ENCODE assay signal across 25 cellular contexts in genomic region chr1:6239213-6239752, GRCh38. TPM values are rescaled to one million over a fixed set of nuclear protein-coding genes. Genes with fewer than 3 reads are reported as not detected.
A peak's percentile ranks its signal among the peaks of the same experiment; 100 is the strongest.
DNase-seq lines count a peak whose midpoint lies in the region; ATAC-seq and TF ChIP-seq lines count a peak whose summit lies in the region.
"Had no signal": no experiment of that assay in that cellular context is flagged by ENCODE, and none has a peak within 500 bp of the region (broad histone marks: within the 10 kb centered on the region; RNA-seq: fewer than 3 reads in every experiment).

No MANE protein-coding gene starts in this region.

- CTCF ChIA-PET in SK-N-SH (lab: Yijun Ruan, JAX) = interaction anchor here (0.6 to 5.5 kb wide), 21 partner anchors 8 to 262 kb away, joined by 3 to 45 read pairs (median 4); no protein-coding TSS in a partner anchor

- TF ChIP-seq CTCF in brain (conservative IDR thresholded peaks at IDR 0.05) (no peak), SK-N-SH (IDR thresholded peaks at IDR 0.05) (no peak)

- peaks cover 45% of the 10 kb centered on the region for H3K27me3 Mint-ChIP-seq in stimulated activated naive CD8-positive, alpha-beta T cell treated with anti-CD3 and anti-CD28 coated beads, Interleukin-15, Interleukin-2, amounts not matched to agents 100 ng/mL and 50 ng/mL, for 24 hours
- peaks cover 45% of the 10 kb centered on the region for H3K27me3 Mint-ChIP-seq in brain

- peak overlapping the region; percentile 99 for H3K27ac ChIP-seq in iPS-20b (ENCODE audit: low read length)
- no peak overlapping the region for H3K27ac ChIP-seq in substantia nigra (ENCODE audit: low read depth, low read length, poor library complexity, severe bottlenecking)
- H3K27ac ChIP-seq in SK-N-SH (ENCODE audit: low read depth in 2 of 2, low read length in 1 of 2) = no peak overlapping the region
- H3K27ac ChIP-seq: gastroesophageal sphincter had no signal

- H3K4me3 ChIP-seq in iPS-20b (ENCODE audit: low read length) (peak overlapping the region; percentile 64), SK-N-SH (ENCODE audit: low read depth in 2 of 2, low read length in 1 of 2) (no peak overlapping the region)
- H3K4me3 ChIP-seq: gastroesophageal sphincter had no signal

- DNase-seq in stimulated activated naive CD8-positive, alpha-beta T cell treated with anti-CD3 and anti-CD28 coated beads, Interleukin-15, Interleukin-2, amounts not matched to agents 100 U/mL and 50 U/mL, for 24 hours = no peak
- DNase-seq in substantia nigra (lab: John Stamatoyannopoulos, UW) (no peak), SK-N-SH (no peak), SKM-1 (lab: John Stamatoyannopoulos, UW; ENCODE audit: unreplicated experiment) (no peak), superior temporal gyrus (ENCODE audit: extremely low spot score) (no peak)
- DNase-seq: activated gamma-delta T cell; activated naive CD8-positive, alpha-beta T cell treated with anti-CD3 and anti-CD28 coated beads for 36 hours; activated T-cell treated with anti-CD3 and anti-CD28 coated beads, Interleukin-2, amount 50 U/mL, for 4 hours; anterior cingulate cortex; CD4-positive, CD25-positive, alpha-beta regulatory T cell; effector CD4-positive, alpha-beta T cell; HCEC 1CT; hippocampal formation; kidney; left ventricle myocardium superior; NCI-H1105; NCI-H510A; occipital lobe; stimulated activated CD4-positive, alpha-beta T cell treated with anti-CD3 and anti-CD28 coated beads, Interleukin-4, amount 100 ng/mL, for 24 hours; T-helper 17 cell; trophoblast cell had no signal

- H3K9ac ChIP-seq in iPS-20b (ENCODE audit: low read depth, low read length) (peak overlapping the region; percentile 88), SK-N-SH (no peak overlapping the region)

- no peak overlapping the region for H2AFZ ChIP-seq in SK-N-SH (ENCODE audit: low read depth)

- POLR2A ChIA-PET in SK-N-SH (lab: Yijun Ruan, JAX) = interaction anchor here (1.1 kb wide), 1 partner anchor 146 kb away, joined by 3 read pairs; no protein-coding TSS in a partner anchor

- H4K20me1 ChIP-seq in SK-N-SH (ENCODE audit: insufficient read depth) = no peaks in the 10 kb centered on the region

- no peaks in the 10 kb centered on the region for H3F3A ChIP-seq in SK-N-SH (replicated peaks; ENCODE audit: insufficient read depth)

- no peaks in the 10 kb centered on the region for H3K9me2 ChIP-seq in SK-N-SH

- H3K9me3 ChIP-seq in iPS-20b (ENCODE audit: insufficient read depth, low read depth, low read length) = no peaks in the 10 kb centered on the region
- no peaks in the 10 kb centered on the region for H3K9me3 ChIP-seq in SK-N-SH
- H3K9me3 ChIP-seq: gastroesophageal sphincter had no signal

- peaks cover 12% of the 10 kb centered on the region for H3K79me2 ChIP-seq in SK-N-SH (ENCODE audit: insufficient read depth)

- WGBS in SK-N-SH (ENCODE audit: low lambda C conversion rate) = 73% methylated on average over 7 of the region's 7 CpGs

- no peak overlapping the region for H3K4me3 Mint-ChIP-seq in stimulated activated naive CD8-positive, alpha-beta T cell treated with anti-CD3 and anti-CD28 coated beads, Interleukin-15, Interleukin-2, amounts not matched to agents 100 ng/mL and 50 ng/mL, for 24 hours
- H3K4me3 Mint-ChIP-seq in brain = peak overlapping the region in 4 of 5 experiments; percentile 14 to 70 (median 67)
- H3K4me3 Mint-ChIP-seq: activated naive CD8-positive, alpha-beta T cell treated with anti-CD3 and anti-CD28 coated beads for 36 hours; activated T-cell treated with anti-CD3 and anti-CD28 coated beads, Interleukin-2, amount 50 U/mL, for 4 hours; T-helper 17 cell had no signal

- no peaks in the 10 kb centered on the region for H3K9me3 Mint-ChIP-seq in stimulated activated naive CD8-positive, alpha-beta T cell treated with anti-CD3 and anti-CD28 coated beads, Interleukin-15, Interleukin-2, amounts not matched to agents 100 ng/mL and 50 ng/mL, for 24 hours
- H3K9me3 Mint-ChIP-seq in brain = peaks cover 0 to 9% (median 0%) of the 10 kb centered on the region in 5 experiments
- H3K9me3 Mint-ChIP-seq: activated naive CD8-positive, alpha-beta T cell treated with anti-CD3 and anti-CD28 coated beads for 36 hours; activated T-cell treated with anti-CD3 and anti-CD28 coated beads, Interleukin-2, amount 50 U/mL, for 4 hours had no signal

- H3K4me1 Mint-ChIP-seq in stimulated activated naive CD8-positive, alpha-beta T cell treated with anti-CD3 and anti-CD28 coated beads, Interleukin-15, Interleukin-2, amounts not matched to agents 100 ng/mL and 50 ng/mL, for 24 hours (ENCODE audit: low read depth) = peaks cover 20% of the 10 kb centered on the region
- peaks cover 54% of the 10 kb centered on the region for H3K4me1 Mint-ChIP-seq in brain

- H3K27ac Mint-ChIP-seq in stimulated activated naive CD8-positive, alpha-beta T cell treated with anti-CD3 and anti-CD28 coated beads, Interleukin-15, Interleukin-2, amounts not matched to agents 100 ng/mL and 50 ng/mL, for 24 hours = peak overlapping the region; percentile 31
- H3K27ac Mint-ChIP-seq in brain = peak overlapping the region in 4 of 5 experiments; percentile 21 to 69 (median 56)
- H3K27ac Mint-ChIP-seq: activated naive CD8-positive, alpha-beta T cell treated with anti-CD3 and anti-CD28 coated beads for 36 hours; CD4-positive, CD25-positive, alpha-beta regulatory T cell; T-helper 17 cell had no signal

- H3K27me3 ChIP-seq in iPS-20b (ENCODE audit: insufficient read depth, low read length) = peaks cover 32% of the 10 kb centered on the region
- no peaks in the 10 kb centered on the region for H3K27me3 ChIP-seq in SK-N-SH (ENCODE audit: insufficient read depth)

- no peak overlapping the region for H3K4me2 ChIP-seq in SK-N-SH

- H3K4me1 ChIP-seq in iPS-20b (ENCODE audit: insufficient read depth, low read length) (peaks cover 46% of the 10 kb centered on the region), SK-N-SH (ENCODE audit: control insufficient read depth in 1 of 2, insufficient read depth in 2 of 2, low read depth in 1 of 2, low read length in 1 of 2) (peaks cover 0 to 9% of the 10 kb centered on the region in 2 experiments; a peak in 1 of 4 replicates)

- ATAC-seq in stimulated activated naive CD8-positive, alpha-beta T cell treated with anti-CD3 and anti-CD28 coated beads, Interleukin-15, Interleukin-2, amounts not matched to agents 100 U/mL and 50 U/mL, for 24 hours = no peak
- ATAC-seq: activated T-cell treated with anti-CD3 and anti-CD28 coated beads, Interleukin-2, amount 50 U/mL, for 4 hours; gastroesophageal sphincter; left ventricle myocardium superior; T-helper 17 cell had no signal

- H3K36me3 Mint-ChIP-seq in stimulated activated naive CD8-positive, alpha-beta T cell treated with anti-CD3 and anti-CD28 coated beads, Interleukin-15, Interleukin-2, amounts not matched to agents 100 ng/mL and 50 ng/mL, for 24 hours (ENCODE audit: low read depth) = peaks cover under 1% of the 10 kb centered on the region
- peaks cover under 1% of the 10 kb centered on the region for H3K36me3 Mint-ChIP-seq in brain
- H3K36me3 Mint-ChIP-seq: CD4-positive, CD25-positive, alpha-beta regulatory T cell had no signal

- TF ChIP-seq EP300 in SK-N-SH (IDR thresholded peaks at IDR 0.05; ENCODE audit: borderline replicate concordance in 1 of 2, low read depth in 1 of 2, low read length in 1 of 2) = no peak

- H3K36me3 ChIP-seq in iPS-20b (ENCODE audit: insufficient read depth, low read depth, low read length) (peaks cover 2% of the 10 kb centered on the region; the same call in 1 of the 2 replicates), SK-N-SH (replicated peaks in 1 of 2; ENCODE audit: control insufficient read depth in 1 of 2, insufficient read depth in 2 of 2, low read length in 1 of 2) (no peaks in the 10 kb centered on the region)

- no peak for TF ChIP-seq RAD21 in SK-N-SH (IDR thresholded peaks at IDR 0.05; ENCODE audit: low read length)

TF ChIP-seq in SK-N-SH, 30 proteins besides CTCF, POLR2A, EP300 and RAD21:
- TF ChIP-seq EZH2phosphoT487 (IDR thresholded peaks at IDR 0.05; ENCODE audit: borderline replicate concordance, low read depth) (no peak), MAX (IDR thresholded peaks at IDR 0.05; ENCODE audit: low read depth) (no peak)
TF ChIP-seq in SK-N-SH: peak in this region for 0.

RNA-seq across cellular contexts. Expression of gene ICMT, which starts 3.5 kb away (rescaled TPM):
- polyA plus RNA-seq in brain (ENCODE audit: insufficient read depth, low read depth, low replicate concordance) = 68.0 TPM
- 40.2 and 43.7 TPM in 2 replicates for polyA plus RNA-seq in SK-N-SH (2012; rRNA removed)
- polyA plus RNA-seq in SK-N-SH (2012; cell fraction: cytosol; rRNA removed) = 41.9 and 51.0 TPM in 2 replicates
- polyA plus RNA-seq in SK-N-SH (2012; cell fraction: nucleus; rRNA removed) = 16.5 and 21.6 TPM in 2 replicates

RNA-seq across cellular contexts. Expression of gene HES3, which starts 4.7 kb away (rescaled TPM):
- polyA plus RNA-seq in brain (ENCODE audit: insufficient read depth, low read depth, low replicate concordance) = not detected
- polyA plus RNA-seq in SK-N-SH (2012; rRNA removed) = not detected in 2 replicates
- polyA plus RNA-seq in SK-N-SH (2012; cell fraction: cytosol; rRNA removed) = not detected in 2 replicates
- not detected in 2 replicates for polyA plus RNA-seq in SK-N-SH (2012; cell fraction: nucleus; rRNA removed)
- polyA plus RNA-seq: CD4-positive, CD25-positive, alpha-beta regulatory T cell had no signal

RNA-seq across cellular contexts. Expression of gene GPR153, which starts 21.6 kb away (rescaled TPM):
- 4.4 TPM for polyA plus RNA-seq in brain (ENCODE audit: insufficient read depth, low read depth, low replicate concordance)
- polyA plus RNA-seq in SK-N-SH (2012; rRNA removed) = 5.2 and 6.6 TPM in 2 replicates
- polyA plus RNA-seq in SK-N-SH (2012; cell fraction: cytosol; rRNA removed) = 2.3 and 4.2 TPM in 2 replicates
- 13.1 and 18.0 TPM in 2 replicates for polyA plus RNA-seq in SK-N-SH (2012; cell fraction: nucleus; rRNA removed)
- polyA plus RNA-seq: CD4-positive, CD25-positive, alpha-beta regulatory T cell had no signal

RNA-seq across cellular contexts. Expression of gene RNF207, which starts 33.4 kb away (rescaled TPM):
- 0.41 TPM for polyA plus RNA-seq in brain (ENCODE audit: insufficient read depth, low read depth, low replicate concordance)
- polyA plus RNA-seq in SK-N-SH (2012; rRNA removed) = 19.2 and 25.4 TPM in 2 replicates
- 2.5 and 4.0 TPM in 2 replicates for polyA plus RNA-seq in SK-N-SH (2012; cell fraction: cytosol; rRNA removed)
- 134 and 388 TPM in 2 replicates for polyA plus RNA-seq in SK-N-SH (2012; cell fraction: nucleus; rRNA removed)

RNA-seq across cellular contexts. Expression of gene RPL22, which starts 39.9 kb away (rescaled TPM):
- polyA plus RNA-seq in brain (ENCODE audit: insufficient read depth, low read depth, low replicate concordance) (808 TPM), SK-N-SH (2012; rRNA removed) (140 and 151 TPM in 2 replicates)
- 216 and 367 TPM in 2 replicates for polyA plus RNA-seq in SK-N-SH (2012; cell fraction: cytosol; rRNA removed)
- 37.2 and 61.3 TPM in 2 replicates for polyA plus RNA-seq in SK-N-SH (2012; cell fraction: nucleus; rRNA removed)
